ENCODE assay signal across 1 cellular context in the genomic region with DNA sequence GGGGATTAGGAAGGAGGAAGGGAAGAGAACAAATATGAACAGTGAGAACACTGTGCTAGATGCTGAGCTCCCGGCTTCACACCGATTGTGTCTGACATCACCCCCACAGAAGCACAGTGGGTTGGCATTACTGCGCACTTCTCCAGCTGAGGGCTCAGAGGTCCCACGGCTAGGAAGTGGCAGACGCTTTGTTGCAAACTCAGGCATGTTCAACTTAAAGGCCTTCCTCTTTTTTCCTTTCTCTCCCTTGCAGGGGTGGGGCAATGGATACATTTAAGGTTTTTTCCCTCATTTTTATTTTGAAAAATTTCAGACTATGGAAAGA.
TF ChIP-seq lines count a peak whose summit lies in the region.

No MANE protein-coding gene starts in this region.

TF ChIP-seq in IMR-90, 13 proteins besides CTCF, POLR2A, EP300 and RAD21:
- no peak for TF ChIP-seq MAFK (IDR thresholded peaks at IDR 0.05; ENCODE audit: low read depth, low read length)
- no peak for TF ChIP-seq RFX5 (IDR thresholded peaks at IDR 0.05; ENCODE audit: low read depth, low read length)
- no peak for TF ChIP-seq NFE2L2 (IDR thresholded peaks at IDR 0.05; ENCODE audit: low read depth, low read length)
- no peak for TF ChIP-seq CHD1 (IDR thresholded peaks at IDR 0.05; ENCODE audit: low read depth, low read length)
- no peak for TF ChIP-seq CEBPB (IDR thresholded peaks at IDR 0.05; ENCODE audit: low read depth, low read length)
- no peak for TF ChIP-seq BHLHE40 (IDR thresholded peaks at IDR 0.05; ENCODE audit: low read depth, low read length)
- no peak for TF ChIP-seq MAZ (IDR thresholded peaks at IDR 0.05; ENCODE audit: borderline replicate concordance, low read depth, low read length)
- no peak for TF ChIP-seq RCOR1 (IDR thresholded peaks at IDR 0.05; ENCODE audit: insufficient replicate concordance, low read length)
- TF ChIP-seq, protein P1, sequence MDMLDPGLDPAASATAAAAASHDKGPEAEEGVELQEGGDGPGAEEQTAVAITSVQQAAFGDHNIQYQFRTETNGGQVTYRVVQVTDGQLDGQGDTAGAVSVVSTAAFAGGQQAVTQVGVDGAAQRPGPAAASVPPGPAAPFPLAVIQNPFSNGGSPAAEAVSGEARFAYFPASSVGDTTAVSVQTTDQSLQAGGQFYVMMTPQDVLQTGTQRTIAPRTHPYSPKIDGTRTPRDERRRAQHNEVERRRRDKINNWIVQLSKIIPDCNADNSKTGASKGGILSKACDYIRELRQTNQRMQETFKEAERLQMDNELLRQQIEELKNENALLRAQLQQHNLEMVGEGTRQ (IDR thresholded peaks at IDR 0.05; ENCODE audit: low read depth, low read length): no peak
- TF ChIP-seq, protein P2, sequence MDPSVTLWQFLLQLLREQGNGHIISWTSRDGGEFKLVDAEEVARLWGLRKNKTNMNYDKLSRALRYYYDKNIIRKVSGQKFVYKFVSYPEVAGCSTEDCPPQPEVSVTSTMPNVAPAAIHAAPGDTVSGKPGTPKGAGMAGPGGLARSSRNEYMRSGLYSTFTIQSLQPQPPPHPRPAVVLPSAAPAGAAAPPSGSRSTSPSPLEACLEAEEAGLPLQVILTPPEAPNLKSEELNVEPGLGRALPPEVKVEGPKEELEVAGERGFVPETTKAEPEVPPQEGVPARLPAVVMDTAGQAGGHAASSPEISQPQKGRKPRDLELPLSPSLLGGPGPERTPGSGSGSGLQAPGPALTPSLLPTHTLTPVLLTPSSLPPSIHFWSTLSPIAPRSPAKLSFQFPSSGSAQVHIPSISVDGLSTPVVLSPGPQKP (IDR thresholded peaks at IDR 0.05; ENCODE audit: borderline replicate concordance, low read depth, low read length): no peak
- TF ChIP-seq SMC3 (IDR thresholded peaks at IDR 0.05; ENCODE audit: low read depth, low read length): no peak
- no peak for TF ChIP-seq MXI1 (IDR thresholded peaks at IDR 0.05; ENCODE audit: borderline replicate concordance, low read depth, low read length)
- TF ChIP-seq FOS (IDR thresholded peaks at IDR 0.05; ENCODE audit: low read depth, low read length): no peak
